In genomic region chr21:16022121-16022520, GRCh38 we compare ENCODE assay signal across 33 cellular contexts.
"Had no signal": no experiment of that assay in that cellular context is flagged by ENCODE, and none has a peak within 500 bp of the region (broad histone marks: within the 10 kb centered on the region; RNA-seq: fewer than 3 reads in every experiment).

No MANE protein-coding gene starts in this region.

- ATAC-seq: activated CD4-positive, CD25-positive, alpha-beta regulatory T cell treated with anti-CD3 and anti-CD28 coated beads, Interleukin-2, amount 50 U/mL, for 24 hours; activated CD8-positive, alpha-beta T cell treated with anti-CD3 and anti-CD28 coated beads for 36 hours; activated naive CD8-positive, alpha-beta T cell treated with anti-CD3 and anti-CD28 coated beads, Interleukin-2, amount 50 U/mL, for 24 hours; activated T-cell treated with anti-CD3 and anti-CD28 coated beads, Interleukin-2, amount 50 U/mL, for 4 hours; activated T-helper 17 cell treated with anti-CD3 and anti-CD28 coated beads, Interleukin-2, amount 50 U/mL, for 72 hours; body of pancreas; gastroesophageal sphincter; T-cell had no signal

- H3K36me3 Mint-ChIP-seq: activated naive CD4-positive, alpha-beta T cell treated with anti-CD3 and anti-CD28 coated beads, Interleukin-2, amount 50 U/mL, for 24 hours; activated naive CD8-positive, alpha-beta T cell treated with anti-CD3 and anti-CD28 coated beads for 36 hours; T-cell had no signal

- H3K27ac Mint-ChIP-seq: activated B cell treated with CpG ODN at 0.5 μM for 24 hours; activated CD8-positive, alpha-beta T cell treated with anti-CD3 and anti-CD28 coated beads for 36 hours; activated naive CD4-positive, alpha-beta T cell treated with anti-CD3 and anti-CD28 coated beads for 36 hours; activated naive CD4-positive, alpha-beta T cell treated with anti-CD3 and anti-CD28 coated beads, Interleukin-2, amount 50 U/mL, for 24 hours; activated naive CD8-positive, alpha-beta T cell treated with anti-CD3 and anti-CD28 coated beads for 36 hours; activated naive CD8-positive, alpha-beta T cell treated with anti-CD3 and anti-CD28 coated beads, Interleukin-2, amount 50 U/mL, for 24 hours; activated T-helper 17 cell treated with anti-CD3 and anti-CD28 coated beads, Interleukin-2, amount 50 U/mL, for 72 hours; T-cell; T-helper 1 cell treated with Interleukin-12 subunit alpha and Interleukin-12 subunit beta and Interleukin-4 antibody, amounts not matched to agents 30 μg/mL and 1 μg/mL, for 36 hours had no signal

- H3K4me3 Mint-ChIP-seq: activated B cell treated with CpG ODN at 0.5 μM for 24 hours; activated CD8-positive, alpha-beta T cell treated with anti-CD3 and anti-CD28 coated beads for 36 hours; activated naive CD4-positive, alpha-beta T cell treated with anti-CD3 and anti-CD28 coated beads for 36 hours; activated naive CD4-positive, alpha-beta T cell treated with anti-CD3 and anti-CD28 coated beads, Interleukin-2, amount 50 U/mL, for 24 hours; activated naive CD8-positive, alpha-beta T cell treated with anti-CD3 and anti-CD28 coated beads for 36 hours; activated naive CD8-positive, alpha-beta T cell treated with anti-CD3 and anti-CD28 coated beads, Interleukin-2, amount 50 U/mL, for 24 hours; activated T-cell treated with anti-CD3 and anti-CD28 coated beads, Interleukin-2, amount 50 U/mL, for 4 hours; activated T-helper 17 cell treated with anti-CD3 and anti-CD28 coated beads, Interleukin-2, amount 50 U/mL, for 72 hours; T-cell; T-helper 1 cell treated with Interleukin-12 subunit alpha and Interleukin-12 subunit beta and Interleukin-4 antibody, amounts not matched to agents 30 μg/mL and 1 μg/mL, for 36 hours had no signal

- H3K9me3 ChIP-seq: adrenal gland, body of pancreas, breast epithelium, colonic mucosa, esophagus squamous epithelium, gastroesophageal sphincter had no signal

- H3K27ac ChIP-seq: adrenal gland, body of pancreas, cardiac muscle cell, colonic mucosa, epithelial cell of prostate, esophagus squamous epithelium, gastroesophageal sphincter, VCaP had no signal

- H3K9me3 Mint-ChIP-seq: activated B cell treated with CpG ODN at 0.5 μM for 24 hours; activated CD8-positive, alpha-beta T cell treated with anti-CD3 and anti-CD28 coated beads for 36 hours; activated naive CD4-positive, alpha-beta T cell treated with anti-CD3 and anti-CD28 coated beads for 36 hours; activated naive CD4-positive, alpha-beta T cell treated with anti-CD3 and anti-CD28 coated beads, Interleukin-2, amount 50 U/mL, for 24 hours; activated naive CD8-positive, alpha-beta T cell treated with anti-CD3 and anti-CD28 coated beads for 36 hours; activated naive CD8-positive, alpha-beta T cell treated with anti-CD3 and anti-CD28 coated beads, Interleukin-2, amount 50 U/mL, for 24 hours; activated T-cell treated with anti-CD3 and anti-CD28 coated beads, Interleukin-2, amount 50 U/mL, for 4 hours; activated T-helper 17 cell treated with anti-CD3 and anti-CD28 coated beads, Interleukin-2, amount 50 U/mL, for 72 hours; T-helper 1 cell treated with Interleukin-12 subunit alpha and Interleukin-12 subunit beta and Interleukin-4 antibody, amounts not matched to agents 30 μg/mL and 1 μg/mL, for 36 hours had no signal

- H3K4me3 ChIP-seq: adrenal gland, body of pancreas, breast epithelium, cardiac muscle cell, colonic mucosa, esophagus squamous epithelium, gastroesophageal sphincter had no signal

- H3K27me3 Mint-ChIP-seq: activated B cell treated with CpG ODN at 0.5 μM for 24 hours; activated naive CD8-positive, alpha-beta T cell treated with anti-CD3 and anti-CD28 coated beads for 36 hours; activated T-helper 17 cell treated with anti-CD3 and anti-CD28 coated beads, Interleukin-2, amount 50 U/mL, for 72 hours; T-cell had no signal

- H3K36me3 ChIP-seq: adrenal gland, breast epithelium, cardiac muscle cell, colonic mucosa, esophagus squamous epithelium, gastroesophageal sphincter had no signal

- DNase-seq: activated B cell treated with CpG ODN at 0.5 μM for 24 hours; activated CD4-positive, alpha-beta T cell treated with anti-CD3 and anti-CD28 coated beads for 48 hours; activated CD4-positive, alpha-beta T cell treated with anti-CD3 and anti-CD28 coated beads, Interleukin-2, amount 50 U/mL, for 1 hour; activated CD4-positive, alpha-beta T cell treated with anti-CD3 and anti-CD28 coated beads, Interleukin-2, amount 50 U/mL, for 48 hours; activated CD8-positive, alpha-beta memory T cell treated with anti-CD3 and anti-CD28 coated beads for 24 hours; activated CD8-positive, alpha-beta T cell treated with anti-CD3 and anti-CD28 coated beads for 36 hours; activated effector memory CD4-positive, alpha-beta T cell treated with Interleukin-2 at 50 U/mL for 16 hours; activated naive CD4-positive, alpha-beta T cell treated with anti-CD3 and anti-CD28 coated beads for 36 hours; activated naive CD8-positive, alpha-beta T cell treated with anti-CD3 and anti-CD28 coated beads for 36 hours; activated naive CD8-positive, alpha-beta T cell treated with anti-CD3 and anti-CD28 coated beads, Interleukin-2, amount 50 U/mL, for 24 hours; activated T-cell treated with anti-CD3 and anti-CD28 coated beads, Interleukin-2, amount 50 U/mL, for 4 hours; adrenal gland; amygdala; aorta; body of pancreas; central memory CD4-positive, alpha-beta T cell; cerebellar nuclear complex; colonic mucosa; effector CD8-positive, alpha-beta T cell; esophagus squamous epithelium; foreskin melanocyte; head of caudate nucleus; T-cell; T1000 had no signal

- H3K4me1 Mint-ChIP-seq: activated B cell treated with CpG ODN at 0.5 μM for 24 hours; activated naive CD4-positive, alpha-beta T cell treated with anti-CD3 and anti-CD28 coated beads, Interleukin-2, amount 50 U/mL, for 24 hours; activated naive CD8-positive, alpha-beta T cell treated with anti-CD3 and anti-CD28 coated beads for 36 hours; activated naive CD8-positive, alpha-beta T cell treated with anti-CD3 and anti-CD28 coated beads, Interleukin-2, amount 50 U/mL, for 24 hours; activated T-helper 17 cell treated with anti-CD3 and anti-CD28 coated beads, Interleukin-2, amount 50 U/mL, for 72 hours; T-cell had no signal
